In the genomic region with DNA sequence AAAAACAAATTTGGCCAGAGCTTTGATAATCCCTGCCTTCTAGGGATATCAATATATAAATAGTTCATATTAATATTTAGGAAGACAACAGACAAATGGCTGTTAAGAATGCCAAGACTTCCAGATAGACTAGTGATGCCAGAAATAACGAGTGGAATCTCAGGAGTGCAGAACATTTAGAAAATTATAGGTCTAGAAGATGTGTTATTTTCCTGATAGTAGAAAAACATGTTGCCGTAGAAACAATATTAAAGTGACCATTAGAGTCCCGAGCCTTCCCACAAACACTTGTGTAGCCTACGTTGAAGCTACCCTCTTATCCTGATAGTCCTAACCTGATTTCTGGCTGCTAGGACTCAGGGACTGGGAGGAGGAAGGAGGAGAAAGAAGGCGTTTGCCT, we compare ENCODE assay signal across 21 cellular contexts.
"Had no signal": no experiment of that assay in that cellular context is flagged by ENCODE, and none has a peak within 500 bp of the region (broad histone marks: within the 10 kb centered on the region; RNA-seq: fewer than 3 reads in every experiment).

No MANE protein-coding gene starts in this region.

- H3K36me3 Mint-ChIP-seq: activated naive CD8-positive, alpha-beta T cell treated with anti-CD3 and anti-CD28 coated beads, Interleukin-2, amount 10 ng/mL, durations not matched to agents 7 days and 5 days; T-cell had no signal

- H3K27ac Mint-ChIP-seq: activated CD4-positive, alpha-beta memory T cell treated with anti-CD3 and anti-CD28 coated beads, Interleukin-2, amount 10 ng/mL, durations not matched to agents 7 days and 5 days; activated CD4-positive, alpha-beta T cell treated with anti-CD3 and anti-CD28 coated beads for 36 hours; activated naive CD8-positive, alpha-beta T cell treated with anti-CD3 and anti-CD28 coated beads, Interleukin-2, amount 10 ng/mL, durations not matched to agents 7 days and 5 days; activated T-cell treated with anti-CD3 and anti-CD28 coated beads, Interleukin-2, amount 50 U/mL, for 72 hours; activated T-helper 2 cell treated with anti-CD3 and anti-CD28 coated beads, Interferon-gamma antibody, Interleukin-2, Interleukin-4, amounts not matched to agents 10 μg/mL and 5 μg/mL and 100 μg/mL, durations not matched to agents 14 hours and 24 hours and 36 hours; T-cell had no signal

- H3K27me3 Mint-ChIP-seq: activated CD4-positive, alpha-beta T cell treated with anti-CD3 and anti-CD28 coated beads for 36 hours had no signal

- ATAC-seq: activated CD4-positive, alpha-beta T cell treated with anti-CD3 and anti-CD28 coated beads for 36 hours; activated T-cell treated with anti-CD3 and anti-CD28 coated beads, Interleukin-2, amount 50 U/mL, for 72 hours; Right ventricle myocardium inferior; T-cell had no signal

- DNase-seq: activated CD4-positive, alpha-beta memory T cell treated with anti-CD3 and anti-CD28 coated beads, Interleukin-2, amount 10 ng/mL, durations not matched to agents 7 days and 5 days; activated CD4-positive, alpha-beta T cell treated with anti-CD3 and anti-CD28 coated beads for 36 hours; activated CD4-positive, alpha-beta T cell treated with anti-CD3 and anti-CD28 coated beads, Interleukin-2, amount 50 U/mL, for 1 hour; activated CD8-positive, alpha-beta memory T cell treated with anti-CD3 and anti-CD28 coated beads, Interleukin-2, amount 50 U/mL, for 4 hours; activated naive CD4-positive, alpha-beta T cell treated with anti-CD3 and anti-CD28 coated beads, Interleukin-2, amount 50 U/mL, for 16 hours; activated naive CD8-positive, alpha-beta T cell treated with anti-CD3 and anti-CD28 coated beads, Interleukin-2, amount 10 ng/mL, durations not matched to agents 7 days and 5 days; activated T-cell treated with anti-CD3 and anti-CD28 coated beads, Interleukin-2, amount 50 U/mL, for 72 hours; adrenal gland; anterior cingulate cortex; NCI-H1092; NCI-H1930; NCI-H446; NCI-H524; NCI-H82; T-cell; T-helper 2 cell; WERI-Rb-1 had no signal

- H3K9me3 ChIP-seq: adrenal gland had no signal

- H3K4me3 Mint-ChIP-seq: activated CD4-positive, alpha-beta memory T cell treated with anti-CD3 and anti-CD28 coated beads, Interleukin-2, amount 10 ng/mL, durations not matched to agents 7 days and 5 days; activated CD4-positive, alpha-beta T cell treated with anti-CD3 and anti-CD28 coated beads for 36 hours; activated naive CD8-positive, alpha-beta T cell treated with anti-CD3 and anti-CD28 coated beads, Interleukin-2, amount 10 ng/mL, durations not matched to agents 7 days and 5 days; activated T-cell treated with anti-CD3 and anti-CD28 coated beads, Interleukin-2, amount 50 U/mL, for 72 hours; T-cell had no signal

- H3K27ac ChIP-seq: adrenal gland, KMS-11, SK-N-MC, WERI-Rb-1 had no signal

- H3K4me3 ChIP-seq: adrenal gland, SK-N-MC had no signal

- H3K4me2 ChIP-seq: KMS-11 had no signal

- H3K27me3 ChIP-seq: adrenal gland had no signal

- H3K4me1 Mint-ChIP-seq: activated CD4-positive, alpha-beta memory T cell treated with anti-CD3 and anti-CD28 coated beads, Interleukin-2, amount 10 ng/mL, durations not matched to agents 7 days and 5 days; activated CD4-positive, alpha-beta T cell treated with anti-CD3 and anti-CD28 coated beads for 36 hours; activated naive CD8-positive, alpha-beta T cell treated with anti-CD3 and anti-CD28 coated beads, Interleukin-2, amount 10 ng/mL, durations not matched to agents 7 days and 5 days had no signal

- H3K36me3 ChIP-seq: adrenal gland, WERI-Rb-1 had no signal

- H3K9ac ChIP-seq: KMS-11 had no signal
